In genomic region chr20:45450097-45450818, GRCh38 we compare ENCODE assay signal across 1 cellular context.
TF ChIP-seq lines count a peak whose summit lies in the region.

No MANE protein-coding gene starts in this region.

TF ChIP-seq in HepG2, 621 proteins besides CTCF, POLR2A, EP300 and RAD21:
- TF ChIP-seq ZNF777 (CRISPR knock-in tag; IDR thresholded peaks at IDR 0.05) (no peak), ZZZ3 (CRISPR knock-in tag; IDR thresholded peaks at IDR 0.05; ENCODE audit: borderline replicate concordance) (no peak), SMC3 (IDR thresholded peaks at IDR 0.05; ENCODE audit: low read length) (peak; percentile 57; the same call in 1 of the 2 replicates), FOSL2 (CRISPR knock-in tag; IDR thresholded peaks at IDR 0.05) (no peak), JUND (CRISPR knock-in tag; IDR thresholded peaks at IDR 0.05) (no peak), ZNF607 (CRISPR knock-in tag; IDR thresholded peaks at IDR 0.05; ENCODE audit: borderline replicate concordance) (no peak), STAG1 (CRISPR knock-in tag; IDR thresholded peaks at IDR 0.05) (peak; percentile 72), POLR2AphosphoS2 (IDR thresholded peaks at IDR 0.05; ENCODE audit: low read depth, low read length) (no peak), CHD4 (IDR thresholded peaks at IDR 0.05; ENCODE audit: borderline replicate concordance, low read length) (no peak), NKX3-1 (CRISPR knock-in tag; IDR thresholded peaks at IDR 0.05) (no peak), ZNF331 (CRISPR knock-in tag; IDR thresholded peaks at IDR 0.05) (no peak), NR2F6 (IDR thresholded peaks at IDR 0.05) (0 out of 2 replicates have a peak, but pooled peaks have one; percentile 13), NR2F6 (CRISPR knock-in tag; IDR thresholded peaks at IDR 0.05) (no peak), ZNF282 (IDR thresholded peaks at IDR 0.05; ENCODE audit: partially characterized antibody) (no peak), KLF15 (CRISPR knock-in tag; IDR thresholded peaks at IDR 0.05; ENCODE audit: borderline replicate concordance) (no peak), RARG (CRISPR knock-in tag; IDR thresholded peaks at IDR 0.05; ENCODE audit: low read depth) (no peak), MAZ (IDR thresholded peaks at IDR 0.05; ENCODE audit: borderline replicate concordance, low read depth, low read length) (no peak), MAZ (CRISPR knock-in tag; IDR thresholded peaks at IDR 0.05; ENCODE audit: low read depth) (peak; percentile 44; the same call in 1 of the 2 replicates), ZNF704 (CRISPR knock-in tag; IDR thresholded peaks at IDR 0.05; ENCODE audit: borderline replicate concordance) (no peak), SAFB2 (CRISPR knock-in tag; IDR thresholded peaks at IDR 0.05; ENCODE audit: borderline replicate concordance, low read depth) (no peak), ETV6 (CRISPR knock-in tag; conservative IDR thresholded peaks at IDR 0.05) (no peak), FIP1L1 (IDR thresholded peaks at IDR 0.05; ENCODE audit: borderline replicate concordance, insufficient read depth, low read depth, low read length) (no peak), ZNF24 (IDR thresholded peaks at IDR 0.05) (peak; percentile 26; the same call in 1 of the 2 replicates), ZFP41 (CRISPR knock-in tag; IDR thresholded peaks at IDR 0.05; ENCODE audit: borderline replicate concordance) (no peak), ZNF800 (CRISPR knock-in tag; IDR thresholded peaks at IDR 0.05) (no peak), SPEN (CRISPR knock-in tag; IDR thresholded peaks at IDR 0.05; ENCODE audit: low read depth) (peak; percentile 42; the same call in 1 of the 2 replicates), TEAD3 (CRISPR knock-in tag; optimal IDR thresholded peaks at IDR 0.05; ENCODE audit: borderline replicate concordance) (peak; percentile 9), MXD4 (CRISPR knock-in tag; IDR thresholded peaks at IDR 0.05) (peak; percentile 38; the same call in 1 of the 2 replicates), HNF1A (IDR thresholded peaks at IDR 0.05; ENCODE audit: low read depth) (0 out of 2 replicates have a peak, but pooled peaks have one; percentile 66), HNF1A (CRISPR knock-in tag; IDR thresholded peaks at IDR 0.05; ENCODE audit: borderline replicate concordance) (no peak), MIXL1 (CRISPR knock-in tag; IDR thresholded peaks at IDR 0.05) (0 out of 2 replicates have a peak, but pooled peaks have one; percentile 48)
- TF ChIP-seq, protein P1, sequence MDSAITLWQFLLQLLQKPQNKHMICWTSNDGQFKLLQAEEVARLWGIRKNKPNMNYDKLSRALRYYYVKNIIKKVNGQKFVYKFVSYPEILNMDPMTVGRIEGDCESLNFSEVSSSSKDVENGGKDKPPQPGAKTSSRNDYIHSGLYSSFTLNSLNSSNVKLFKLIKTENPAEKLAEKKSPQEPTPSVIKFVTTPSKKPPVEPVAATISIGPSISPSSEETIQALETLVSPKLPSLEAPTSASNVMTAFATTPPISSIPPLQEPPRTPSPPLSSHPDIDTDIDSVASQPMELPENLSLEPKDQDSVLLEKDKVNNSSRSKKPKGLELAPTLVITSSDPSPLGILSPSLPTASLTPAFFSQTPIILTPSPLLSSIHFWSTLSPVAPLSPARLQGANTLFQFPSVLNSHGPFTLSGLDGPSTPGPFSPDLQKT (CRISPR knock-in tag; IDR thresholded peaks at IDR 0.05; ENCODE audit: borderline replicate concordance), result no peak
- TF ChIP-seq, protein P2, sequence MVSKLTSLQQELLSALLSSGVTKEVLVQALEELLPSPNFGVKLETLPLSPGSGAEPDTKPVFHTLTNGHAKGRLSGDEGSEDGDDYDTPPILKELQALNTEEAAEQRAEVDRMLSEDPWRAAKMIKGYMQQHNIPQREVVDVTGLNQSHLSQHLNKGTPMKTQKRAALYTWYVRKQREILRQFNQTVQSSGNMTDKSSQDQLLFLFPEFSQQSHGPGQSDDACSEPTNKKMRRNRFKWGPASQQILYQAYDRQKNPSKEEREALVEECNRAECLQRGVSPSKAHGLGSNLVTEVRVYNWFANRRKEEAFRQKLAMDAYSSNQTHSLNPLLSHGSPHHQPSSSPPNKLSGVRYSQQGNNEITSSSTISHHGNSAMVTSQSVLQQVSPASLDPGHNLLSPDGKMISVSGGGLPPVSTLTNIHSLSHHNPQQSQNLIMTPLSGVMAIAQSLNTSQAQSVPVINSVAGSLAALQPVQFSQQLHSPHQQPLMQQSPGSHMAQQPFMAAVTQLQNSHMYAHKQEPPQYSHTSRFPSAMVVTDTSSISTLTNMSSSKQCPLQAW (CRISPR knock-in tag; IDR thresholded peaks at IDR 0.05), result peak; percentile 23; the same call in 1 of the 2 replicates
- TF ChIP-seq, protein P3, sequence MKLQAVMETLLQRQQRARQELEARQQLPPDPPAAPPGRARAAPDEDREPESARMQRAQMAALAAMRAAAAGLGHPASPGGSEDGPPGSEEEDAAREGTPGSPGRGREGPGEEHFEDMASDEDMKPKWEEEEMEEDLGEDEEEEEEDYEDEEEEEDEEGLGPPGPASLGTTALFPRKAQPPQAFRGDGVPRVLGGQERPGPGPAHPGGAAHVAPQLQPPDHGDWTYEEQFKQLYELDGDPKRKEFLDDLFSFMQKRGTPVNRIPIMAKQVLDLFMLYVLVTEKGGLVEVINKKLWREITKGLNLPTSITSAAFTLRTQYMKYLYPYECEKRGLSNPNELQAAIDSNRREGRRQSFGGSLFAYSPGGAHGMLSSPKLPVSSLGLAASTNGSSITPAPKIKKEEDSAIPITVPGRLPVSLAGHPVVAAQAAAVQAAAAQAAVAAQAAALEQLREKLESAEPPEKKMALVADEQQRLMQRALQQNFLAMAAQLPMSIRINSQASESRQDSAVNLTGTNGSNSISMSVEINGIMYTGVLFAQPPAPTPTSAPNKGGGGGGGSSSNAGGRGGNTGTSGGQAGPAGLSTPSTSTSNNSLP (IDR thresholded peaks at IDR 0.05; ENCODE audit: low read depth, low read length), result peak; percentile 88
- TF ChIP-seq, protein P4, sequence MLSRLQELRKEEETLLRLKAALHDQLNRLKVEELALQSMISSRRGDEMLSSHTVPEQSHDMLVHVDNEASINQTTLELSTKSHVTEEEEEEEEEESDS (CRISPR knock-in tag; IDR thresholded peaks at IDR 0.05; ENCODE audit: borderline replicate concordance), result no peak
